In the genomic region with DNA sequence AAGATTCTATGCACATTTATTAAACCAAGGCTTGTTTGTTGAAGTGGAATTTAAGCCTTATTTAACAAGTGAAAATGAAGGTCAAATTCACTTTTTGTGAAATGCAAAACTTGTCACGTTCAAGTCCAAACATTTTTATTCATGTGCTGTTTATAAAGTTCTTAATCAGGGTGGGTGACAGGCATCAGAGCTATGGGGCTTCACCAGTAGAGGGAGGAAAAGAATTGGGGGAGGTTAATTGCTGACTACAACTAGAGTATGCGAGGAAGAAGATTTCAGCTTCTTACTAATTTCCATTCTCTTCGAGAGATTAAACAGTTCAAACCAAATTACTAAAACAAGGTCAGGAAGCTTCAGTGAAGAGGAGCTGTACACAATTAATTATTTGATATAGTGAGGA, we compare ENCODE assay signal across 12 cellular contexts. TPM values are rescaled to one million over a fixed set of nuclear protein-coding genes. Genes with fewer than 3 reads are reported as not detected.
A peak's percentile ranks its signal among the peaks of the same experiment; 100 is the strongest.
DNase-seq lines count a peak whose midpoint lies in the region; ATAC-seq and TF ChIP-seq lines count a peak whose summit lies in the region.
"Had no signal": no experiment of that assay in that cellular context is flagged by ENCODE, and none has a peak within 500 bp of the region (broad histone marks: within the 10 kb centered on the region; RNA-seq: fewer than 3 reads in every experiment).

No MANE protein-coding gene starts in this region.

- H3K4me1 ChIP-seq in HEK293 (ENCODE audit: control insufficient read depth, insufficient read depth, low read length) = peaks cover 6% of the 10 kb centered on the region; the same call in 1 of the 2 replicates
- no peaks in the 10 kb centered on the region for H3K4me1 ChIP-seq in trophoblast cell (ENCODE audit: control insufficient read depth in 1 of 2, insufficient read depth in 2 of 2, low read length in 2 of 2)

- H2AFZ ChIP-seq in trophoblast cell (ENCODE audit: insufficient read depth, low read length, poor library complexity) = no peak overlapping the region

- H3K36me3 Mint-ChIP-seq in stimulated activated naive B cell treated with anti-CD40 and anti-IgM and Interleukin-4, amounts not matched to agents 10 μg/mL and 1 μg/mL and 100 μg/mL, for 72 hours = no peaks in the 10 kb centered on the region
- H3K36me3 Mint-ChIP-seq: activated naive CD8-positive, alpha-beta T cell treated with anti-CD3 and anti-CD28 coated beads for 36 hours had no signal

- H3K27ac ChIP-seq in AG04450 (ENCODE audit: low read depth, low read length) = no peak overlapping the region
- no peak overlapping the region for H3K27ac ChIP-seq in HEK293 (ENCODE audit: extremely low read depth, low read depth, low read length)
- H3K27ac ChIP-seq in trophoblast cell (ENCODE audit: low read depth, low read length) = no peak overlapping the region
- H3K27ac ChIP-seq in substantia nigra (ENCODE audit: low read depth, low read length, poor library complexity, severe bottlenecking) = no peak overlapping the region

- H4K91ac ChIP-seq in trophoblast cell (ENCODE audit: low read depth, low read length) = no peak overlapping the region

- TF ChIP-seq CTCF in AG04450 (IDR thresholded peaks at IDR 0.05; ENCODE audit: low read depth, low read length) = peak; percentile 54
- TF ChIP-seq CTCF in HEK293 (tag by site-specific recombination; IDR thresholded peaks at IDR 0.05) = 0 out of 2 replicates have a peak, but pooled peaks have one; percentile 38
- TF ChIP-seq CTCF in astrocyte of the spinal cord (IDR thresholded peaks at IDR 0.05; ENCODE audit: low read depth, low read length) = peak; percentile 62

- H3K79me2 ChIP-seq in trophoblast cell (ENCODE audit: control insufficient read depth, insufficient read depth, low read length, poor library complexity) = no peaks in the 10 kb centered on the region

- POLR2A ChIA-PET in AG04450 (lab: Yijun Ruan, JAX) (interaction anchor here (0.6 kb wide), 1 partner anchor 75 kb away, joined by 6 read pairs; no protein-coding TSS in a partner anchor), HEK293 (lab: Yijun Ruan, JAX) (no interaction called here)

- WGBS in trophoblast cell (ENCODE audit: extremely low coverage, insufficient coverage, insufficient read length) = no CpG with 5 or more reads among the region's 3 CpGs

- H3K4me2 ChIP-seq in trophoblast cell (ENCODE audit: low read length) = no peak overlapping the region

- H2BK120ac ChIP-seq in trophoblast cell (ENCODE audit: insufficient read depth, low read length, poor library complexity) = no peak overlapping the region

- no peak overlapping the region for H3K14ac ChIP-seq in trophoblast cell (ENCODE audit: low read length)

- in situ Hi-C loops in astrocyte of the spinal cord (cut with HindIII; ENCODE audit: low sequenced_read_pairs) = no loop called here

- H3K27me3 ChIP-seq in AG04450 (ENCODE audit: control insufficient read depth, insufficient read depth, low read length) (no peaks in the 10 kb centered on the region), trophoblast cell (ENCODE audit: insufficient read depth, low read length) (no peaks in the 10 kb centered on the region)

- H2AK5ac ChIP-seq in trophoblast cell (ENCODE audit: low read length) = no peak overlapping the region

- peaks cover 9% of the 10 kb centered on the region; the same call in 1 of the 2 replicates for H3K9me3 ChIP-seq in AG04450 (ENCODE audit: control insufficient read depth, insufficient read depth, low read length)
- no peaks in the 10 kb centered on the region for H3K9me3 ChIP-seq in HEK293 (ENCODE audit: control insufficient read depth, insufficient read depth, low read depth, low read length)
- H3K9me3 ChIP-seq in trophoblast cell (ENCODE audit: insufficient read depth, low read depth, low read length) = peaks cover 6% of the 10 kb centered on the region

- no peak overlapping the region for H3K27ac Mint-ChIP-seq in stimulated activated naive B cell treated with anti-CD40 and anti-IgM and Interleukin-4, amounts not matched to agents 10 μg/mL and 1 μg/mL and 100 μg/mL, for 72 hours
- H3K27ac Mint-ChIP-seq: activated naive CD8-positive, alpha-beta T cell treated with anti-CD3 and anti-CD28 coated beads for 36 hours had no signal

- H4K12ac ChIP-seq in trophoblast cell (ENCODE audit: low read depth, low read length) = no peak overlapping the region

- H3K4me3 ChIP-seq in AG04450 (ENCODE audit: low read depth, low read length) = no peak overlapping the region
- no peak overlapping the region for H3K4me3 ChIP-seq in HEK293 (ENCODE audit: low read depth, low read length)
- H3K4me3 ChIP-seq in astrocyte of the spinal cord (ENCODE audit: low read depth, low read length) = no peak overlapping the region
- no peak overlapping the region for H3K4me3 ChIP-seq in trophoblast cell (ENCODE audit: low read depth, low read length)

- H3K18ac ChIP-seq in trophoblast cell (ENCODE audit: low read length) = no peak overlapping the region

- peaks cover 0 to 2% of the 10 kb centered on the region in 2 donors for H3K9me3 Mint-ChIP-seq in stimulated activated naive B cell treated with anti-CD40 and anti-IgM and Interleukin-4, amounts not matched to agents 10 μg/mL and 1 μg/mL and 100 μg/mL, for 72 hours

- H2BK5ac ChIP-seq in trophoblast cell (ENCODE audit: low read depth, low read length, poor library complexity) = no peak overlapping the region

- CTCF ChIA-PET in AG04450 (lab: Charles Lee) = interaction anchor here (0.8 to 1.9 kb wide), 5 partner anchors 9 to 40 kb away, joined by 4 to 8 read pairs (median 4); partner anchors contain the start of gene MOK
- CTCF ChIA-PET in HEK293 (lab: Yijun Ruan, JAX) = interaction anchor here (0.5 to 1.5 kb wide), 5 partner anchors 9 to 811 kb away, joined by 3 to 6 read pairs (median 3); no protein-coding TSS in a partner anchor

- no peak overlapping the region for H2BK12ac ChIP-seq in trophoblast cell (ENCODE audit: low read length)

- H3K4me1 Mint-ChIP-seq in stimulated activated naive B cell treated with anti-CD40 and anti-IgM and Interleukin-4, amounts not matched to agents 10 μg/mL and 1 μg/mL and 100 μg/mL, for 72 hours = no peaks in the 10 kb centered on the region

- no peak overlapping the region for H3K4ac ChIP-seq in trophoblast cell (ENCODE audit: low read depth, low read length)

- no peak overlapping the region for H3K9ac ChIP-seq in trophoblast cell (ENCODE audit: low read length)

- H3K36me3 ChIP-seq in HEK293 (ENCODE audit: control insufficient read depth in 2 of 2, insufficient read depth in 1 of 2, low read length in 2 of 2) = no peaks in the 10 kb centered on the region
- H3K36me3 ChIP-seq in trophoblast cell (ENCODE audit: control insufficient read depth in 1 of 2, insufficient read depth in 2 of 2, low read length in 2 of 2) = no peaks in the 10 kb centered on the region

- ATAC-seq in stimulated activated naive B cell treated with anti-CD40 and anti-IgM and Interleukin-4, amounts not matched to agents 10 μg/mL and 1 μg/mL and 100 μg/mL, for 72 hours (replicated peaks) = no peak

- no peaks in the 10 kb centered on the region for H3K27me3 Mint-ChIP-seq in stimulated activated naive B cell treated with anti-CD40 and anti-IgM and Interleukin-4, amounts not matched to agents 10 μg/mL and 1 μg/mL and 100 μg/mL, for 72 hours

- H3K79me1 ChIP-seq in trophoblast cell (ENCODE audit: low read length) = no peaks in the 10 kb centered on the region

- H3K23ac ChIP-seq in trophoblast cell (ENCODE audit: low read length) = no peak overlapping the region

- DNase-seq in AG04450 (ENCODE audit: low read depth, low spot score) (no peak), astrocyte of the spinal cord (ENCODE audit: low read depth, low spot score) (peak; percentile 47), hepatic stellate cell (ENCODE audit: low spot score) (peak; percentile 57), trophoblast cell (no peak), NCI-H2196 (lab: John Stamatoyannopoulos, UW; ENCODE audit: unreplicated experiment) (no peak), substantia nigra (lab: John Stamatoyannopoulos, UW) (no peak)
- DNase-seq in stimulated activated naive B cell treated with anti-CD40 and anti-IgM and Interleukin-4, amounts not matched to agents 10 μg/mL and 1 μg/mL and 100 μg/mL, for 72 hours = no peak
- DNase-seq: activated CD4-positive, alpha-beta T cell treated with anti-CD3 and anti-CD28 coated beads for 4 hours; activated naive CD8-positive, alpha-beta T cell treated with anti-CD3 and anti-CD28 coated beads for 36 hours; GOT3; NCI-H1105 had no signal

- H4K8ac ChIP-seq in trophoblast cell (ENCODE audit: low read depth, low read length) = no peak overlapping the region

- H3K4me3 Mint-ChIP-seq in stimulated activated naive B cell treated with anti-CD40 and anti-IgM and Interleukin-4, amounts not matched to agents 10 μg/mL and 1 μg/mL and 100 μg/mL, for 72 hours = no peak overlapping the region
- H3K4me3 Mint-ChIP-seq: activated naive CD8-positive, alpha-beta T cell treated with anti-CD3 and anti-CD28 coated beads for 36 hours had no signal

TF ChIP-seq in HEK293, 187 proteins besides CTCF, POLR2A, EP300 and RAD21:
- TF ChIP-seq ZNF214 (tag by site-specific recombination; IDR thresholded peaks at IDR 0.05; ENCODE audit: borderline replicate concordance) (no peak), PRDM1 (tag by site-specific recombination; IDR thresholded peaks at IDR 0.05) (0 out of 2 replicates have a peak, but pooled peaks have one; percentile 38)

RNA-seq across cellular contexts. Expression of gene MOK, which starts 9.7 kb away (rescaled TPM):
- 12.6 and 14.8 TPM in 2 replicates for polyA plus RNA-seq in AG04450 (2011; rRNA removed)
- 14.8 TPM in 2 replicates for polyA minus RNA-seq in AG04450 (2011; rRNA and poly(A)+ RNA removed)
- 2.2 and 2.3 TPM in 2 replicates for polyA plus RNA-seq in trophoblast cell (2013)

RNA-seq across cellular contexts. Expression of gene ZNF839, which starts 24.2 kb away (rescaled TPM):
- 7.0 and 7.1 TPM in 2 replicates for polyA plus RNA-seq in AG04450 (2011; rRNA removed)
- 6.4 and 6.6 TPM in 2 replicates for polyA minus RNA-seq in AG04450 (2011; rRNA and poly(A)+ RNA removed)
- polyA plus RNA-seq in trophoblast cell (2013) = 4.2 and 4.8 TPM in 2 replicates

Comparison
In these comparisons a context has a peak if more than half of its experiments do, and no peak if none do; other contexts are left out.
1. DNase-seq: peak in astrocyte of the spinal cord (single experiment) and hepatic stellate cell (single experiment); none in AG04450 (single experiment), trophoblast cell (0 of 2), stimulated activated naive B cell treated with anti-CD40 and anti-IgM and Interleukin-4, amounts not matched to agents 10 μg/mL and 1 μg/mL and 100 μg/mL, for 72 hours (single experiment), NCI-H2196 (single experiment) and substantia nigra (0 of 49).
2. Peak in every context shown above with its lines, with median percentiles within 50 percentile points of each other: CTCF ChIP-seq.